ENCODE assay signal across 31 cellular contexts in genomic region chr6:4728436-4728769, GRCh38.
"Had no signal": no experiment of that assay in that cellular context is flagged by ENCODE, and none has a peak within 500 bp of the region (broad histone marks: within the 10 kb centered on the region; RNA-seq: fewer than 3 reads in every experiment).

No MANE protein-coding gene starts in this region.

- DNase-seq: activated CD4-positive, alpha-beta T cell treated with anti-CD3 and anti-CD28 coated beads for 1 hour; activated CD4-positive, alpha-beta T cell treated with anti-CD3 and anti-CD28 coated beads for 48 hours; activated CD4-positive, alpha-beta T cell treated with anti-CD3 and anti-CD28 coated beads, Interleukin-2, amount 50 U/mL, for 4 hours; activated CD4-positive, CD25-positive, alpha-beta regulatory T cell; activated CD8-positive, alpha-beta T cell treated with anti-CD3 and anti-CD28 coated beads for 36 hours; activated gamma-delta T cell; activated naive CD4-positive, alpha-beta T cell treated with Interleukin-2 at 50 U/mL for 16 hours; activated naive CD8-positive, alpha-beta T cell treated with anti-CD3 and anti-CD28 coated beads, Interleukin-2, amount 10 ng/mL, durations not matched to agents 7 days and 5 days; activated T-cell treated with anti-CD3 and anti-CD28 coated beads, Interleukin-2, amount 50 U/mL, for 24 hours; amygdala; Karpas-422; NCI-H1048; NCI-H1105 treated with DMSO at 0.1 percent for 48 hours; NCI-H1436; NCI-H1694; NCI-H2171; NCI-H510A; NCI-H526; NCI-H748 treated with DMSO at 0.1 percent for 48 hours; T-cell; T-helper 9 cell; WERI-Rb-1 had no signal

- H3K27me3 ChIP-seq: ascending aorta, cardiac muscle cell had no signal

- H3K4me2 ChIP-seq: PC-9 had no signal

- H2AFZ ChIP-seq: PC-9 had no signal

- H3K36me3 Mint-ChIP-seq: activated naive CD4-positive, alpha-beta T cell treated with anti-CD3 and anti-CD28 coated beads, Interleukin-2, amount 50 U/mL, for 24 hours; activated naive CD8-positive, alpha-beta T cell treated with anti-CD3 and anti-CD28 coated beads, Interleukin-2, amount 10 ng/mL, durations not matched to agents 7 days and 5 days; T-cell had no signal

- H3K4me3 ChIP-seq: ascending aorta, cardiac muscle cell, PC-9 had no signal

- ATAC-seq: Right ventricle myocardium inferior, SK-N-SH treated with all-trans-retinoic acid at 6 μM for 48 hours, T-cell had no signal

- FAIRE-seq: RCC 7860 had no signal

- H3K27ac ChIP-seq: ascending aorta, cardiac muscle cell, PC-9, RWPE1, WERI-Rb-1 had no signal

- H3K9me3 ChIP-seq: ascending aorta had no signal

- H3K27ac Mint-ChIP-seq: activated CD8-positive, alpha-beta T cell treated with anti-CD3 and anti-CD28 coated beads for 36 hours; activated naive CD4-positive, alpha-beta T cell treated with anti-CD3 and anti-CD28 coated beads, Interleukin-2, amount 50 U/mL, for 24 hours; activated naive CD8-positive, alpha-beta T cell treated with anti-CD3 and anti-CD28 coated beads, Interleukin-2, amount 10 ng/mL, durations not matched to agents 7 days and 5 days; activated T-helper 2 cell treated with anti-CD3 and anti-CD28 coated beads, Interferon-gamma antibody, Interleukin-2, Interleukin-4, amounts not matched to agents 10 μg/mL and 5 μg/mL and 100 μg/mL, durations not matched to agents 14 hours and 24 hours and 36 hours; T-cell had no signal

- H3K36me3 ChIP-seq: ascending aorta, cardiac muscle cell, WERI-Rb-1 had no signal

- H3K9me3 Mint-ChIP-seq: activated CD8-positive, alpha-beta T cell treated with anti-CD3 and anti-CD28 coated beads for 36 hours; activated naive CD4-positive, alpha-beta T cell treated with anti-CD3 and anti-CD28 coated beads, Interleukin-2, amount 50 U/mL, for 24 hours; activated naive CD8-positive, alpha-beta T cell treated with anti-CD3 and anti-CD28 coated beads, Interleukin-2, amount 10 ng/mL, durations not matched to agents 7 days and 5 days; activated T-cell treated with anti-CD3 and anti-CD28 coated beads, Interleukin-2, amount 50 U/mL, for 24 hours; activated T-helper 2 cell treated with anti-CD3 and anti-CD28 coated beads, Interferon-gamma antibody, Interleukin-2, Interleukin-4, amounts not matched to agents 10 μg/mL and 5 μg/mL and 100 μg/mL, durations not matched to agents 14 hours and 24 hours and 36 hours; T-cell had no signal

- H3K4me3 Mint-ChIP-seq: activated CD8-positive, alpha-beta T cell treated with anti-CD3 and anti-CD28 coated beads for 36 hours; activated naive CD4-positive, alpha-beta T cell treated with anti-CD3 and anti-CD28 coated beads, Interleukin-2, amount 50 U/mL, for 24 hours; activated naive CD8-positive, alpha-beta T cell treated with anti-CD3 and anti-CD28 coated beads, Interleukin-2, amount 10 ng/mL, durations not matched to agents 7 days and 5 days; activated T-cell treated with anti-CD3 and anti-CD28 coated beads, Interleukin-2, amount 50 U/mL, for 24 hours; T-cell had no signal

- H3K4me1 ChIP-seq: ascending aorta had no signal
